ENCODE assay signal across 8 cellular contexts in the genomic region with DNA sequence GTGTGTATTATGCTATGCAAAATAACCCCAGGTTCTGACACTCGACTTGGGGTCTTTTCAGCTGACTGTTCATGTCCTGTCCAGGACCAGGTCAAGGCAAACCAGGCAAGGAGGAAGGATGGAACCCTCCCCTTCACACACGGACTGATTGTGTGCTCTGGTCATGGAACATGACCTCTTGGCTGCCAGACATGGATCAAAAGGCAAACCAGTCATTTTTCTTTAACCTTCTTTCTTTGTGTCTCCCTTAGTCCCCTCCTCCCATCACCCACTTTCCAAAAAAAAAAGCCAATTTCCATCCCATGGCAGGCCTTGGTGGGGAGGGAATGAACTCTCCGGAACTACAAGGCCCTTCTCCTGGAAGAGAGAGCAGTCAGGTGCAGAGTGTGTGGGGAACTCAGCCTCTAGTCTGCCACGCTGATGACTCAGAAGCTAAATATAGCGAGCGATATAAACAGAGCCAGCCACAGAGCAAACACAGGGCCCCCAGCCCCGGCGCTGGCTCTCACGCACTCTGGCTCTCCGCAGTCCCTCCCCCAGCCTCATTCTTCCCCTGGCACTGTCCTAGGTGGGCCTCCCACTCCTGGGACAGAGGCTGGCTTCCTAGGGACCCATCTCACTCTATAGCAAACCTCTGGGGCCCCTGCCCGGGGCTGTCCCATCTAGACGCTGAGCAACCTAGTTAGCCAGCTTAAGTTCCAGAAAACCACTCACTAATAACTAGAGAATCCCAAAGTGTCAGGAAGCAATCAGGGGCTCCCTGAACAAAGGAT. TPM values are rescaled to one million over a fixed set of nuclear protein-coding genes. Genes with fewer than 3 reads are reported as not detected.
DNase-seq lines count a peak whose midpoint lies in the region; TF ChIP-seq lines count a peak whose summit lies in the region.

No MANE protein-coding gene starts in this region.

- H3K9me2 ChIP-seq in MM.1S (replicated peaks; ENCODE audit: insufficient read depth, low read length), result no peaks in the 10 kb centered on the region

- peak overlapping the region; percentile 81 for H3K9ac ChIP-seq in MM.1S (ENCODE audit: low read length)

- H3K4me2 ChIP-seq in MM.1S (ENCODE audit: low read depth, low read length), result peak overlapping the region; percentile 79

- DNase-seq in GM12864 (ENCODE audit: low read depth) (peak; percentile 90), HFF-Myc (ENCODE audit: extremely low read depth, low read depth) (peak; percentile 89), MM.1S (peak; percentile 93), SIG-M5 treated with dmso at 0.1 percent for 504 hours (lab: John Stamatoyannopoulos, UW; ENCODE audit: unreplicated experiment) (peak; percentile 93), cardiac muscle cell (ENCODE audit: low read depth in 1 of 2, low spot score in 1 of 2) (peak; percentile 88 to 96), pulmonary artery endothelial cell (ENCODE audit: low read depth, low spot score) (peak; percentile 82), DMS114 treated with DMSO at 0.1 percent for 48 hours (lab: John Stamatoyannopoulos, UW; ENCODE audit: unreplicated experiment) (no peak)

- no peaks in the 10 kb centered on the region for H3K27me3 Mint-ChIP-seq in activated naive CD8-positive, alpha-beta T cell

- H3K4me1 Mint-ChIP-seq in activated naive CD8-positive, alpha-beta T cell (ENCODE audit: low read depth), result peaks cover 64% of the 10 kb centered on the region

- H3K36me3 Mint-ChIP-seq in activated naive CD8-positive, alpha-beta T cell, result no peaks in the 10 kb centered on the region

- TF ChIP-seq CTCF in GM12864 (IDR thresholded peaks at IDR 0.05; ENCODE audit: low read depth, low read length, missing control alignments) (no peak), HFF-Myc (IDR thresholded peaks at IDR 0.05; ENCODE audit: low read depth, low read length, missing control alignments) (no peak), MM.1S (IDR thresholded peaks at IDR 0.05; ENCODE audit: low read length) (no peak), cardiac muscle cell (IDR thresholded peaks at IDR 0.05; ENCODE audit: low read depth, low read length) (no peak)

- H3K79me2 ChIP-seq in MM.1S (ENCODE audit: low read length), result peaks cover 71% of the 10 kb centered on the region

- H3K9me3 Mint-ChIP-seq in activated naive CD8-positive, alpha-beta T cell (ENCODE audit: low read depth), result no peaks in the 10 kb centered on the region

- H3K27ac ChIP-seq in MM.1S (ENCODE audit: low read length) (peak overlapping the region; percentile 99), cardiac muscle cell (peak overlapping the region; percentile 99)

- no peaks in the 10 kb centered on the region for H4K20me1 ChIP-seq in MM.1S (ENCODE audit: insufficient read depth, low read length)

- peak overlapping the region; percentile 84 for H3K4me3 Mint-ChIP-seq in activated naive CD8-positive, alpha-beta T cell

- H3K9me3 ChIP-seq in MM.1S (replicated peaks; ENCODE audit: insufficient read depth, low read length), result no peaks in the 10 kb centered on the region
- H3K9me3 ChIP-seq in cardiac muscle cell (ENCODE audit: low read depth), result no peaks in the 10 kb centered on the region

- peaks cover 56% of the 10 kb centered on the region for H3F3A ChIP-seq in MM.1S (ENCODE audit: insufficient read depth, low read length)

- H3K27me3 ChIP-seq in MM.1S (replicated peaks; ENCODE audit: insufficient read depth, low read length) (no peaks in the 10 kb centered on the region), cardiac muscle cell (no peaks in the 10 kb centered on the region)

- H3K36me3 ChIP-seq in MM.1S (replicated peaks; ENCODE audit: insufficient read depth, low read length) (no peaks in the 10 kb centered on the region), cardiac muscle cell (no peaks in the 10 kb centered on the region)

- H3K4me3 ChIP-seq in GM12864 (ENCODE audit: low read depth, low read length), result peak overlapping the region; percentile 1
- no peak overlapping the region for H3K4me3 ChIP-seq in HFF-Myc (replicated peaks; ENCODE audit: low read depth, low read length)
- H3K4me3 ChIP-seq in MM.1S (ENCODE audit: low read length), result peak overlapping the region; percentile 11; the same call in 1 of the 2 replicates
- no peak overlapping the region for H3K4me3 ChIP-seq in cardiac muscle cell

- no peak overlapping the region for H2AFZ ChIP-seq in MM.1S (ENCODE audit: low read length)

- H3K4me1 ChIP-seq in MM.1S (ENCODE audit: low read length) (peaks cover 94% of the 10 kb centered on the region), cardiac muscle cell (ENCODE audit: low read depth) (peaks cover 59% of the 10 kb centered on the region)

- H3K27ac Mint-ChIP-seq in activated naive CD8-positive, alpha-beta T cell, result peak overlapping the region; percentile 99

RNA-seq across cellular contexts. Expression of a gene that starts 10.0 kb away (rescaled TPM):
- total RNA-seq in cardiac muscle cell, result 29.8 and 56.1 TPM in 2 replicates
- 8.1 and 26.0 TPM in 2 replicates for polyA plus RNA-seq in cardiac muscle cell
- total RNA-seq in pulmonary artery endothelial cell, result 1.1 and 2.5 TPM in 2 replicates

RNA-seq across cellular contexts. Expression of a gene that starts 59.7 kb away (rescaled TPM):
- 691 and 719 TPM in 2 replicates for total RNA-seq in cardiac muscle cell
- polyA plus RNA-seq in cardiac muscle cell, result 1,163 and 1,525 TPM in 2 replicates
- 219 and 266 TPM in 2 replicates for total RNA-seq in pulmonary artery endothelial cell

Comparison
In these comparisons a context has a peak if more than half of its experiments do, and no peak if none do; other contexts are left out.
1. H3K4me3 ChIP-seq: peak in GM12864 (single experiment) and MM.1S (single experiment); none in HFF-Myc (single experiment) and cardiac muscle cell (single experiment).